ENCODE assay signal across 5 cellular contexts in genomic region chr17:15935891-15936290, GRCh38.
"Had no signal": no experiment of that assay in that cellular context is flagged by ENCODE, and none has a peak within 500 bp of the region (broad histone marks: within the 10 kb centered on the region; RNA-seq: fewer than 3 reads in every experiment).

No MANE protein-coding gene starts in this region.

- DNase-seq: H9, HCEC 1CT, IMR-90 had no signal

- H3K4me2 ChIP-seq: GM23338 had no signal

- H3K4me3 ChIP-seq: GM23338, K562 had no signal

- H2AFZ ChIP-seq: GM23338 had no signal
